1 cellular context compared by ENCODE assay signal in genomic region chr14:22297376-22297775, GRCh38.
TF ChIP-seq lines count a peak whose summit lies in the region.

No MANE protein-coding gene starts in this region.

TF ChIP-seq in endothelial cell of umbilical vein, 7 proteins besides CTCF, POLR2A, EP300 and RAD21:
- TF ChIP-seq FOS (IDR thresholded peaks at IDR 0.05; ENCODE audit: borderline replicate concordance, insufficient read depth, low read length), result no peak
- TF ChIP-seq MYC (IDR thresholded peaks at IDR 0.05; ENCODE audit: low read depth, low read length), result no peak
- TF ChIP-seq MAX (IDR thresholded peaks at IDR 0.05; ENCODE audit: insufficient read depth, insufficient read length), result no peak
- TF ChIP-seq GATA2 (IDR thresholded peaks at IDR 0.05; ENCODE audit: insufficient read depth, insufficient read length, low read depth, low read length), result no peak
- TF ChIP-seq JUN (IDR thresholded peaks at IDR 0.05; ENCODE audit: borderline replicate concordance, insufficient read depth, insufficient read length, low read depth), result no peak
- no peak for TF ChIP-seq POLR2AphosphoS5 (IDR thresholded peaks at IDR 0.05; ENCODE audit: insufficient read depth, low read depth, low read length)
- no peak for TF ChIP-seq EZH2 (IDR thresholded peaks at IDR 0.05; ENCODE audit: borderline replicate concordance, low read depth, low read length, severe bottlenecking)
